Comparison of ENCODE assay signal across 16 cellular contexts in genomic region chrX:150642421-150642820, GRCh38. TPM values are rescaled to one million over a fixed set of nuclear protein-coding genes. Genes with fewer than 3 reads are reported as not detected.
A peak's percentile ranks its signal among the peaks of the same experiment; 100 is the strongest.
DNase-seq lines count a peak whose midpoint lies in the region; ATAC-seq, FAIRE-seq and TF ChIP-seq lines count a peak whose summit lies in the region.
"Had no signal": no experiment of that assay in that cellular context is flagged by ENCODE, and none has a peak within 500 bp of the region (broad histone marks: within the 10 kb centered on the region; RNA-seq: fewer than 3 reads in every experiment).

No MANE protein-coding gene starts in this region.

- no peak overlapping the region for H3K4me3 Mint-ChIP-seq in activated naive CD4-positive, alpha-beta T cell treated with anti-CD3 and anti-CD28 coated beads, Interleukin-2, amount 10 ng/mL, durations not matched to agents 7 days and 5 days
- no peak overlapping the region for H3K4me3 Mint-ChIP-seq in astrocyte (ENCODE audit: unreplicated experiment)
- H3K4me3 Mint-ChIP-seq: CD14-positive monocyte; CD4-positive, alpha-beta memory T cell; H9 had no signal

- H3K27me3 Mint-ChIP-seq in activated naive CD4-positive, alpha-beta T cell treated with anti-CD3 and anti-CD28 coated beads, Interleukin-2, amount 10 ng/mL, durations not matched to agents 7 days and 5 days: no peaks in the 10 kb centered on the region
- no peaks in the 10 kb centered on the region for H3K27me3 Mint-ChIP-seq in astrocyte (ENCODE audit: low read depth, unreplicated experiment)
- H3K27me3 Mint-ChIP-seq: CD4-positive, alpha-beta memory T cell had no signal

- H3K79me2 ChIP-seq in astrocyte (ENCODE audit: insufficient read depth, low read length): no peaks in the 10 kb centered on the region

- H3K27me3 ChIP-seq in astrocyte (ENCODE audit: insufficient read depth, low read length): no peaks in the 10 kb centered on the region
- H3K27me3 ChIP-seq: BLaER1 had no signal

- CTCF ChIA-PET in activated naive CD4-positive, alpha-beta T cell treated with anti-CD3 and anti-CD28 coated beads, Interleukin-2, amount 10 ng/mL, durations not matched to agents 7 days and 5 days (lab: Charles Lee): no interaction called here

- peak overlapping the region; percentile 24 for H3K27ac Mint-ChIP-seq in activated naive CD4-positive, alpha-beta T cell treated with anti-CD3 and anti-CD28 coated beads, Interleukin-2, amount 10 ng/mL, durations not matched to agents 7 days and 5 days
- no peak overlapping the region for H3K27ac Mint-ChIP-seq in astrocyte (ENCODE audit: unreplicated experiment)
- H3K27ac Mint-ChIP-seq: CD14-positive monocyte; CD4-positive, alpha-beta memory T cell; H9 had no signal

- no peaks in the 10 kb centered on the region for H3K4me1 ChIP-seq in astrocyte (ENCODE audit: insufficient read depth, low read length)
- H3K4me1 ChIP-seq: BLaER1 had no signal

- H3K36me3 ChIP-seq in astrocyte (ENCODE audit: insufficient read depth, low read length): peaks cover 4% of the 10 kb centered on the region

- no peak overlapping the region for H2AFZ ChIP-seq in astrocyte (ENCODE audit: low read depth, low read length)

- H4K20me1 ChIP-seq in astrocyte (ENCODE audit: insufficient read depth, low read length): no peaks in the 10 kb centered on the region
- H4K20me1 ChIP-seq: BLaER1 had no signal

- no peak for DNase-seq in activated naive CD4-positive, alpha-beta T cell treated with anti-CD3 and anti-CD28 coated beads, Interleukin-2, amount 10 ng/mL, durations not matched to agents 7 days and 5 days
- no peak for DNase-seq in activated naive CD4-positive, alpha-beta T cell treated with Interleukin-2 at 50 U/mL for 16 hours
- no peak for DNase-seq in astrocyte (ENCODE audit: low read depth)
- no peak for DNase-seq in DMS153 treated with DMSO at 0.1 percent for 48 hours (lab: John Stamatoyannopoulos, UW; ENCODE audit: unreplicated experiment)
- no peak for DNase-seq in T-helper 1 cell
- DNase-seq in coronary artery (ENCODE audit: low spot score): no peak
- DNase-seq: CD4-positive, alpha-beta memory T cell; DMS153; DMS79 treated with DMSO at 0.1 percent for 48 hours; GF-D8; H9 had no signal

- TF ChIP-seq CTCF in astrocyte (IDR thresholded peaks at IDR 0.05; ENCODE audit: insufficient read depth, low read depth, low read length) (no peak), coronary artery (IDR thresholded peaks at IDR 0.05) (no peak)

- peak; percentile 47 for FAIRE-seq in astrocyte (lab: Jason Lieb, UNC)
- FAIRE-seq: H1 had no signal

- no peak overlapping the region for H3K27ac ChIP-seq in astrocyte (ENCODE audit: low read depth, low read length)
- H3K27ac ChIP-seq in coronary artery: no peak overlapping the region
- H3K27ac ChIP-seq: 22Rv1, BLaER1 had no signal

- ATAC-seq in esophagus mucosa: peak; percentile 48

- no peak overlapping the region for H3K4me2 ChIP-seq in astrocyte (ENCODE audit: low read length)
- H3K4me2 ChIP-seq: BLaER1 had no signal

- no peaks in the 10 kb centered on the region for H3K9me3 Mint-ChIP-seq in activated naive CD4-positive, alpha-beta T cell treated with anti-CD3 and anti-CD28 coated beads, Interleukin-2, amount 10 ng/mL, durations not matched to agents 7 days and 5 days
- H3K9me3 Mint-ChIP-seq in astrocyte (ENCODE audit: unreplicated experiment): no peaks in the 10 kb centered on the region
- H3K9me3 Mint-ChIP-seq: CD14-positive monocyte; CD4-positive, alpha-beta memory T cell had no signal

- H3K9ac ChIP-seq in astrocyte (ENCODE audit: low read length): no peak overlapping the region
- H3K9ac ChIP-seq: BLaER1 had no signal

- H3K4me3 ChIP-seq in astrocyte (ENCODE audit: insufficient read depth, low read depth, low read length) (no peak overlapping the region), coronary artery (no peak overlapping the region)
- H3K4me3 ChIP-seq: BLaER1 had no signal

- H3K36me3 Mint-ChIP-seq in activated naive CD4-positive, alpha-beta T cell treated with anti-CD3 and anti-CD28 coated beads, Interleukin-2, amount 10 ng/mL, durations not matched to agents 7 days and 5 days: peaks cover 33% of the 10 kb centered on the region
- H3K36me3 Mint-ChIP-seq in astrocyte (ENCODE audit: low read depth, unreplicated experiment): peaks cover 7% of the 10 kb centered on the region

- H3K9me3 ChIP-seq in astrocyte (ENCODE audit: insufficient read depth, low read depth, low read length): no peaks in the 10 kb centered on the region
- H3K9me3 ChIP-seq: BLaER1 had no signal

- peaks cover 2% of the 10 kb centered on the region for H3K4me1 Mint-ChIP-seq in activated naive CD4-positive, alpha-beta T cell treated with anti-CD3 and anti-CD28 coated beads, Interleukin-2, amount 10 ng/mL, durations not matched to agents 7 days and 5 days
- no peaks in the 10 kb centered on the region for H3K4me1 Mint-ChIP-seq in astrocyte (ENCODE audit: low read depth, unreplicated experiment)
- H3K4me1 Mint-ChIP-seq: CD14-positive monocyte; CD4-positive, alpha-beta memory T cell; H9 had no signal

RNA-seq across cellular contexts. Expression of gene MTMR1, which starts 50.8 kb away (rescaled TPM):
- total RNA-seq in astrocyte: 14.9 and 18.6 TPM in 2 replicates
- 26.6 TPM for total RNA-seq in esophagus mucosa
